In the genomic region with DNA sequence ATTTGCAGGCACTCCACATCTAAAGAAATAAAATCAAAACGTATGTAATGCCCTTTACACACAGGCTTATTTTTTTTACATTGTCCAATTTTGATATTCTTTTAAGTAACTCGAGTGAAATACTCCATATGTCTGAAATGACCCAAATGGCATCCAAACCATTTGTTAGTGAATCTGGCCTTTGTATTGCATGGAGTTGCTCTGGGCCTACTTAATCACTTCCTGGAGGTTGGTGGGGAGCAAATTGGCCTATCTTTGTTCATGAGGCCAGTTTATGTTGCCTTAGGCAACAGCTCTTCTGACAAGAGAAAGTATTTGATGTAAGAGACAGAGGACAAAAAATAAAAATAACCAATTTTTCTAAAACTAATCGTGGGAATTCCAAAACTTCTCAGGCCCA, we compare ENCODE assay signal across 1 cellular context.
TF ChIP-seq lines count a peak whose summit lies in the region.

No MANE protein-coding gene starts in this region.

TF ChIP-seq in SK-N-SH, 30 proteins besides CTCF, POLR2A, EP300 and RAD21 (continued from another document):
- TF ChIP-seq, protein P1, sequence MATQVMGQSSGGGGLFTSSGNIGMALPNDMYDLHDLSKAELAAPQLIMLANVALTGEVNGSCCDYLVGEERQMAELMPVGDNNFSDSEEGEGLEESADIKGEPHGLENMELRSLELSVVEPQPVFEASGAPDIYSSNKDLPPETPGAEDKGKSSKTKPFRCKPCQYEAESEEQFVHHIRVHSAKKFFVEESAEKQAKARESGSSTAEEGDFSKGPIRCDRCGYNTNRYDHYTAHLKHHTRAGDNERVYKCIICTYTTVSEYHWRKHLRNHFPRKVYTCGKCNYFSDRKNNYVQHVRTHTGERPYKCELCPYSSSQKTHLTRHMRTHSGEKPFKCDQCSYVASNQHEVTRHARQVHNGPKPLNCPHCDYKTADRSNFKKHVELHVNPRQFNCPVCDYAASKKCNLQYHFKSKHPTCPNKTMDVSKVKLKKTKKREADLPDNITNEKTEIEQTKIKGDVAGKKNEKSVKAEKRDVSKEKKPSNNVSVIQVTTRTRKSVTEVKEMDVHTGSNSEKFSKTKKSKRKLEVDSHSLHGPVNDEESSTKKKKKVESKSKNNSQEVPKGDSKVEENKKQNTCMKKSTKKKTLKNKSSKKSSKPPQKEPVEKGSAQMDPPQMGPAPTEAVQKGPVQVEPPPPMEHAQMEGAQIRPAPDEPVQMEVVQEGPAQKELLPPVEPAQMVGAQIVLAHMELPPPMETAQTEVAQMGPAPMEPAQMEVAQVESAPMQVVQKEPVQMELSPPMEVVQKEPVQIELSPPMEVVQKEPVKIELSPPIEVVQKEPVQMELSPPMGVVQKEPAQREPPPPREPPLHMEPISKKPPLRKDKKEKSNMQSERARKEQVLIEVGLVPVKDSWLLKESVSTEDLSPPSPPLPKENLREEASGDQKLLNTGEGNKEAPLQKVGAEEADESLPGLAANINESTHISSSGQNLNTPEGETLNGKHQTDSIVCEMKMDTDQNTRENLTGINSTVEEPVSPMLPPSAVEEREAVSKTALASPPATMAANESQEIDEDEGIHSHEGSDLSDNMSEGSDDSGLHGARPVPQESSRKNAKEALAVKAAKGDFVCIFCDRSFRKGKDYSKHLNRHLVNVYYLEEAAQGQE (IDR thresholded peaks at IDR 0.05; ENCODE audit: low read depth, low read length) = no peak
- TF ChIP-seq NRF1 (IDR thresholded peaks at IDR 0.05; ENCODE audit: low read depth, low read length) (no peak), GABPA (IDR thresholded peaks at IDR 0.05; ENCODE audit: low read depth) (no peak), RXRA (IDR thresholded peaks at IDR 0.05; ENCODE audit: borderline replicate concordance, low read depth) (no peak), JUND (IDR thresholded peaks at IDR 0.05) (no peak), TCF12 (IDR thresholded peaks at IDR 0.05) (no peak), RCOR1 (IDR thresholded peaks at IDR 0.05; ENCODE audit: low read length) (no peak), FOXM1 (IDR thresholded peaks at IDR 0.05; ENCODE audit: low read depth) (no peak), FOSL2 (IDR thresholded peaks at IDR 0.05; ENCODE audit: borderline replicate concordance, low read depth) (no peak), SIN3A (IDR thresholded peaks at IDR 0.05; ENCODE audit: borderline replicate concordance, low read depth, low read length) (no peak), EZH2phosphoT487 (IDR thresholded peaks at IDR 0.05; ENCODE audit: borderline replicate concordance, low read depth) (no peak), TEAD4 (IDR thresholded peaks at IDR 0.05; ENCODE audit: borderline replicate concordance, insufficient read depth) (no peak), NFIC (IDR thresholded peaks at IDR 0.05; ENCODE audit: borderline replicate concordance) (no peak), CHD2 (IDR thresholded peaks at IDR 0.05; ENCODE audit: low read length, partially characterized antibody) (no peak), FOXJ3 (CRISPR knock-in tag; IDR thresholded peaks at IDR 0.05) (no peak), GATA2 (CRISPR knock-in tag; IDR thresholded peaks at IDR 0.05) (no peak), TAF1 (IDR thresholded peaks at IDR 0.05; ENCODE audit: borderline replicate concordance, low read depth, low read length) (no peak)
